ENCODE assay signal across 20 cellular contexts in the genomic region with DNA sequence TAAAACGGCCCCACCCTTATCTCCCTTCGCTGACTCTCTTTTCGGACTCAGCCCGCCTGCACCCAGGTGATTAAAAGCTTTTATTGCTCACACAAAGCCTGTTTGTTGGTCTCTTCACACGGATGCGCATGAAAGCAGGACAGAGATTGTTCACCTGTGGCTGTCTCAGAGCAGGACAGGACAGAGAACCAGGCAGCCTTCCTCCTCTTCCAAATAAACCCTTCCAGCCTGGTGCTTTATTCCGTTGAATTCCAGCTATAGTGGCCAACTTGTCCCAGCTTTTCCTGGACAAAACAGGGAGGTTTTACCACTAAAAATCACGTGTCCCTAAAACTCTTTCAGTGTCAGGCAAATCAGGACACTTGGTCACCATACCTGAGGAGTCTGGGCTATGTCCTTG. TPM values are rescaled to one million over a fixed set of nuclear protein-coding genes. Genes with fewer than 3 reads are reported as not detected.
DNase-seq lines count a peak whose midpoint lies in the region; ATAC-seq, FAIRE-seq and TF ChIP-seq lines count a peak whose summit lies in the region.
"Had no signal": no experiment of that assay in that cellular context is flagged by ENCODE, and none has a peak within 500 bp of the region (broad histone marks: within the 10 kb centered on the region; RNA-seq: fewer than 3 reads in every experiment).

No MANE protein-coding gene starts in this region.

- no peak overlapping the region for H4K91ac ChIP-seq in H9 (ENCODE audit: insufficient read length, low read depth, low read length)

- H3K27me3 Mint-ChIP-seq in H9 (ENCODE audit: low read depth) (no peaks in the 10 kb centered on the region; the same call in 1 of the 2 replicates), chondrocyte (ENCODE audit: low read depth) (peaks cover 2% of the 10 kb centered on the region)

- H3K79me2 ChIP-seq in H9 (ENCODE audit: insufficient read depth, low read length) (no peaks in the 10 kb centered on the region), K562 (ENCODE audit: control insufficient read depth, insufficient read depth, low read length) (no peaks in the 10 kb centered on the region), mesendoderm (ENCODE audit: control insufficient read depth, insufficient read depth, low read length) (no peaks in the 10 kb centered on the region)

- H4K8ac ChIP-seq in H9 (replicated peaks; ENCODE audit: insufficient read length, low read depth, low read length), result no peak overlapping the region
- H4K8ac ChIP-seq in mesendoderm (ENCODE audit: low read depth, low read length), result no peak overlapping the region

- H3T11ph ChIP-seq in H9 (ENCODE audit: low read length), result no peak overlapping the region

- no peaks in the 10 kb centered on the region for H3K9me1 ChIP-seq in K562 (ENCODE audit: control insufficient read depth, insufficient read depth, low read length)

- H3K9ac ChIP-seq in H9 (ENCODE audit: extremely low read depth, insufficient read length, low read length) (no peak overlapping the region), HUES64 (ENCODE audit: low read depth, low read length) (peak overlapping the region; percentile 45; the same call in 1 of the 2 replicates), K562 (ENCODE audit: insufficient read depth in 1 of 2, low read depth in 2 of 2, low read length in 2 of 2) (no peak overlapping the region), mesendoderm (ENCODE audit: low read length) (peak overlapping the region; percentile 84)
- H3K9ac ChIP-seq: SK-N-SH had no signal

- H4K5ac ChIP-seq in H9 (ENCODE audit: insufficient read length, low read depth, low read length), result no peak overlapping the region
- peak overlapping the region; percentile 10 for H4K5ac ChIP-seq in mesendoderm (ENCODE audit: low read length)

- H3K56ac ChIP-seq in H9 (ENCODE audit: insufficient read length, low read depth, low read length) (no peak overlapping the region), mesendoderm (ENCODE audit: low read length) (peak overlapping the region; percentile 84)

- H3K4me1 ChIP-seq in H9 (ENCODE audit: insufficient read depth, low read length) (peaks cover 12% of the 10 kb centered on the region), HUES64 (ENCODE audit: insufficient read depth, low read length) (peaks cover 41% of the 10 kb centered on the region), K562 (replicated peaks in 1 of 2; ENCODE audit: control insufficient read depth in 2 of 2, insufficient read depth in 2 of 2, low read length in 2 of 2) (peaks cover 0 to 5% of the 10 kb centered on the region in 2 experiments; a peak in 2 of 5 replicates), mesendoderm (ENCODE audit: control insufficient read depth, low read depth, low read length) (peaks cover 16% of the 10 kb centered on the region)

- H2BK15ac ChIP-seq in H9 (ENCODE audit: low read depth, low read length), result no peak overlapping the region
- H2BK15ac ChIP-seq in mesendoderm (replicated peaks; ENCODE audit: low read depth), result no peak overlapping the region

- TF ChIP-seq POLR2A in K562 (conservative IDR thresholded peaks at IDR 0.05), result no peak

- H4K20me1 ChIP-seq in H9 (ENCODE audit: control insufficient read depth, insufficient read depth, insufficient read length), result no peaks in the 10 kb centered on the region
- no peaks in the 10 kb centered on the region for H4K20me1 ChIP-seq in K562 (replicated peaks; ENCODE audit: control insufficient read depth, insufficient read depth, low read length)

- no peak for TF ChIP-seq CTCF in H9 (conservative IDR thresholded peaks at IDR 0.05)
- no peak for TF ChIP-seq CTCF in K562 (IDR thresholded peaks at IDR 0.05 in 2 of 3, conservative IDR thresholded peaks at IDR 0.05 in 1 of 3; ENCODE audit: insufficient read depth in 2 of 3, low read depth in 1 of 3, low read length in 3 of 3)
- TF ChIP-seq CTCF in chondrocyte (IDR thresholded peaks at IDR 0.05), result no peak

- no peak overlapping the region for H3K4me3 ChIP-seq in HUES64 (ENCODE audit: low read length)
- H3K4me3 ChIP-seq in K562, result no peak overlapping the region
- H3K4me3 ChIP-seq in mesendoderm (ENCODE audit: low read length), result no peak overlapping the region
- H3K4me3 ChIP-seq: HAP-1 had no signal

- no TSS peak for BruUV-seq in K562 (replicated peaks; lab: Mats Ljungman, UMichigan)

- H3K9me3 Mint-ChIP-seq in H9 (peaks cover 7 to 10% of the 10 kb centered on the region in 2 experiments; a peak in 2 of 5 replicates), chondrocyte (ENCODE audit: low read depth) (no peaks in the 10 kb centered on the region)

- no CpG with 5 or more reads among the region's 8 CpGs for WGBS in H9 (ENCODE audit: extremely low coverage, insufficient read length, low lambda C conversion rate)
- whole genome bisulfite sequencing in HUES64, result 11% methylated on average over 8 of the region's 8 CpGs
- WGBS in K562 (ENCODE audit: insufficient coverage, low coverage, missing lambda C conversion rate), result under 1% methylated on average over 6 of the region's 8 CpGs
- WGBS in mesendoderm (ENCODE audit: extremely low coverage, insufficient coverage, low lambda C conversion rate), result no CpG with 5 or more reads among the region's 8 CpGs

- H3K18ac ChIP-seq in H9 (ENCODE audit: insufficient read length, low read depth, low read length) (no peak overlapping the region), mesendoderm (ENCODE audit: low read length) (peak overlapping the region; percentile 88)

- H2AFZ ChIP-seq in H9 (ENCODE audit: low read length) (no peak overlapping the region), K562 (ENCODE audit: low read depth, low read length) (no peak overlapping the region)

- H3K27ac Mint-ChIP-seq in H9 (peak overlapping the region; percentile 89 to 97 (median 97)), chondrocyte (ENCODE audit: unreplicated experiment) (no peak overlapping the region)
- H3K27ac Mint-ChIP-seq: CD14-positive monocyte had no signal

- H3K36me3 Mint-ChIP-seq in H9 (ENCODE audit: insufficient read depth in 1 of 3, low read depth in 3 of 3) (peaks cover 0 to 14% (median 4%) of the 10 kb centered on the region in 3 experiments; a peak in 5 of 7 replicates), chondrocyte (ENCODE audit: low read depth) (no peaks in the 10 kb centered on the region)
- H3K36me3 Mint-ChIP-seq: CD14-positive monocyte had no signal

- CTCF ChIA-PET in K562 (lab: Yijun Ruan, JAX; ENCODE audit: low intra/inter-chr PET ratio), result no interaction called here

- H3K4me2 ChIP-seq in H9 (ENCODE audit: insufficient read depth, insufficient read length, low read length), result peak overlapping the region; percentile 19
- H3K4me2 ChIP-seq in K562 (ENCODE audit: insufficient read depth, low read length), result no peak overlapping the region
- H3K4me2 ChIP-seq in mesendoderm (ENCODE audit: low read length), result no peak overlapping the region

- no peak for TF ChIP-seq RAD21 in K562 (CRISPR knock-in tag; conservative IDR thresholded peaks at IDR 0.05 in 1 of 2, IDR thresholded peaks at IDR 0.05 in 1 of 2)

- H2BK120ac ChIP-seq in H9 (ENCODE audit: low read depth, low read length, poor library complexity, severe bottlenecking) (no peak overlapping the region), mesendoderm (ENCODE audit: low read depth, low read length) (peak overlapping the region; percentile 97)

- DNase-seq in H9 (no peak), K562 (ENCODE audit: extremely low read depth in 1 of 4, low spot score in 3 of 4) (no peak), mesendoderm (peak; percentile 77), chondrocyte (ENCODE audit: low spot score) (no peak), HCEC 1CT (no peak), DMS53 (lab: John Stamatoyannopoulos, UW) (no peak), amniotic stem cell (lab: John Stamatoyannopoulos, UW) (no peak)
- DNase-seq: AML-193, DMS 273 treated with DMSO at 0.1 percent for 48 hours, NCI-H2029 treated with DMSO at 0.1 percent for 48 hours, NCI-H2171 treated with DMSO at 0.1 percent for 48 hours, Right ventricle myocardium superior had no signal

- ATAC-seq in K562, result no peak

- no peak for TF ChIP-seq EP300 in K562 (IDR thresholded peaks at IDR 0.05; ENCODE audit: low read length)

- no peak overlapping the region for H2BK20ac ChIP-seq in H9 (ENCODE audit: low read depth, low read length, poor library complexity, severe bottlenecking)

- H2AK5ac ChIP-seq in H9 (ENCODE audit: insufficient read length, low read length), result no peak overlapping the region
- H2AK5ac ChIP-seq in mesendoderm (ENCODE audit: low read length), result peak overlapping the region; percentile 99

- H3K4me3 Mint-ChIP-seq in H9 (peak overlapping the region in 1 of 2 experiments; percentile 36; a peak in 3 of 5 replicates), chondrocyte (ENCODE audit: unreplicated experiment) (no peak overlapping the region)
- H3K4me3 Mint-ChIP-seq: CD14-positive monocyte had no signal

- no peak overlapping the region for H3K4ac ChIP-seq in H9 (ENCODE audit: low read depth, low read length)
- H3K4ac ChIP-seq in mesendoderm (ENCODE audit: low read depth, low read length), result peak overlapping the region; percentile 99

- POLR2A ChIA-PET in K562 (lab: Yijun Ruan, JAX), result no interaction called here

- H3K27me3 ChIP-seq in H9 (ENCODE audit: insufficient read depth, low read length), result no peaks in the 10 kb centered on the region
- H3K27me3 ChIP-seq in HUES64 (ENCODE audit: insufficient read depth, low read length), result no peaks in the 10 kb centered on the region
- peaks cover 6 to 7% of the 10 kb centered on the region in 2 experiments; a peak in 3 of 5 replicates for H3K27me3 ChIP-seq in K562 (ENCODE audit: control insufficient read depth in 2 of 2, insufficient read depth in 2 of 2, low read length in 2 of 2)
- H3K27me3 ChIP-seq in mesendoderm (ENCODE audit: insufficient read depth, low read length, poor library complexity), result no peaks in the 10 kb centered on the region

- peak overlapping the region; percentile 47 for H2BK12ac ChIP-seq in H9 (ENCODE audit: insufficient read length, low read depth, low read length)

- H3K4me1 Mint-ChIP-seq in H9 (peaks cover 43 to 49% of the 10 kb centered on the region in 2 experiments), chondrocyte (ENCODE audit: low read depth) (peaks cover 20% of the 10 kb centered on the region)
- H3K4me1 Mint-ChIP-seq: CD14-positive monocyte had no signal

- no peaks in the 10 kb centered on the region for H3K79me1 ChIP-seq in H9 (ENCODE audit: insufficient read depth, low read depth, low read length, poor library complexity, severe bottlenecking)
- H3K79me1 ChIP-seq in mesendoderm (ENCODE audit: low read length), result no peaks in the 10 kb centered on the region

- FAIRE-seq in K562 (lab: Jason Lieb, UNC), result no peak
- FAIRE-seq: RCC 7860 had no signal

- no peaks in the 10 kb centered on the region for H3K36me3 ChIP-seq in HUES64 (ENCODE audit: insufficient read depth, low read length)
- no peaks in the 10 kb centered on the region for H3K36me3 ChIP-seq in K562 (ENCODE audit: control insufficient read depth, insufficient read depth, low read length)
- no peaks in the 10 kb centered on the region for H3K36me3 ChIP-seq in mesendoderm (ENCODE audit: control insufficient read depth, insufficient read depth, low read length)
- H3K36me3 ChIP-seq: HAP-1 had no signal

- no peak overlapping the region for H3K23ac ChIP-seq in H9 (ENCODE audit: insufficient read length, low read depth, low read length)
- no peak overlapping the region for H3K23ac ChIP-seq in mesendoderm (ENCODE audit: low read length)

- H3K27ac ChIP-seq in H9 (ENCODE audit: insufficient read length, low read depth, low read length) (peak overlapping the region; percentile 96), HUES64 (ENCODE audit: low read depth, low read length) (peak overlapping the region; percentile 70), K562 (ENCODE audit: extremely low read depth, low read depth, low read length) (no peak overlapping the region), mesendoderm (ENCODE audit: low read depth, low read length) (peak overlapping the region; percentile 71)

- H3K9me3 ChIP-seq in H9 (ENCODE audit: control insufficient read depth, low read depth, low read length) (no peaks in the 10 kb centered on the region), HUES64 (ENCODE audit: insufficient read depth, low read depth, low read length) (0 out of 2 replicates have a peak, but pooled peaks cover 2% of the 10 kb centered on the region), K562 (replicated peaks; ENCODE audit: control insufficient read depth, insufficient read depth, low read depth, low read length) (no peaks in the 10 kb centered on the region)
- H3K9me3 ChIP-seq: HAP-1, SK-N-SH had no signal

- intact Hi-C loops in K562 (cut with micrococcal nuclease), result no loop called here

- in situ Hi-C loops in K562 (cut with MboI), result no loop called here

- H3K14ac ChIP-seq in H9 (ENCODE audit: insufficient read depth, low read length), result no peak overlapping the region

- H2BK5ac ChIP-seq in H9 (ENCODE audit: insufficient read length, low read length) (no peak overlapping the region), mesendoderm (ENCODE audit: low read length) (peak overlapping the region; percentile 100)

- no peaks in the 10 kb centered on the region for H3K23me2 ChIP-seq in H9 (ENCODE audit: insufficient read length, low read depth, low read length, poor library complexity, severe bottlenecking)

RNA-seq across cellular contexts. Expression of gene DMRTB1, which starts 9.5 kb away (rescaled TPM):
- total RNA-seq in H9 (2021) (not detected in 2 replicates), K562 (2014; rRNA removed) (0.20 and 0.27 TPM in 2 replicates), K562 (2014; rRNA removed; fragmentation: Illumina TruSeq; extraction: Trizol) (0.13 TPM in 1 of 2 replicates, not detected in the other), K562 (2015; rRNA removed; fragmentation: Illumina TruSeq; extraction: Trizol) (0.11 TPM in 1 of 2 replicates, not detected in the other), K562 (2021) (0.11 and 0.35 TPM in 2 replicates), chondrocyte (not detected in 3 replicates)
- not detected for polyA plus RNA-seq in HUES64 (2013, experiment 1 of 2)
- polyA plus RNA-seq in HUES64 (2013, experiment 2 of 2), result 0.13 TPM
- total RNA-seq in K562 (2011; cell fraction: chromatin; rRNA removed; ENCODE audit: low replicate concordance), result not detected in 2 replicates
- total RNA-seq in K562 (2011; cell fraction: nucleolus; rRNA removed), result not detected in 2 replicates
- not detected in 2 replicates for total RNA-seq in K562 (2011; cell fraction: nucleoplasm; rRNA removed)
- polyA plus RNA-seq in K562 (2011; rRNA removed) (not detected in 2 replicates), K562 (2014; fragmentation: Illumina TruSeq; extraction: Trizol) (0.12 and 0.16 TPM in 2 replicates), K562 (2014; fragmentation: Nextera tagmentation; extraction: Ambion mirVana) (under 1 TPM; 0.06 TPM), K562 (2014; rRNA removed) (0.09 and 0.27 TPM in 2 replicates)
- 0.07 TPM in 1 of 2 replicates, not detected in the other for polyA plus RNA-seq in K562 (2011; cell fraction: cytosol; rRNA removed)
- not detected in 2 replicates for polyA plus RNA-seq in K562 (2011; cell fraction: nucleus; rRNA removed)
- 0.10 and 0.28 TPM in 2 replicates for polyA plus RNA-seq in K562 (2012)
- polyA minus RNA-seq in K562 (2011; rRNA and poly(A)+ RNA removed), result not detected in 2 replicates
- not detected in 2 replicates for polyA minus RNA-seq in K562 (2011; cell fraction: cytosol; rRNA and poly(A)+ RNA removed)
- not detected in 2 replicates for polyA minus RNA-seq in K562 (2011; cell fraction: nucleus; rRNA and poly(A)+ RNA removed)
- polyA plus RNA-seq in mesendoderm (2013, experiment 1 of 2), result 0.60 TPM
- 0.53 TPM for polyA plus RNA-seq in mesendoderm (2013, experiment 2 of 2)
- total RNA-seq: Daoy; NCI-H460; Right ventricle myocardium superior; T-helper 1 cell treated with Interleukin-12 subunit alpha and Interleukin-12 subunit beta and Interleukin-4 antibody, amounts not matched to agents 30 ng/mL and 1 ng/mL, for 36 hours had no signal
- polyA plus RNA-seq: CD14-positive monocyte, SK-N-SH had no signal

Comparison
In these comparisons a context has a peak if more than half of its experiments do, and no peak if none do; other contexts are left out.
1. H3K9ac ChIP-seq: peak in HUES64 (single experiment) and mesendoderm (single experiment); none in H9 (single experiment) and K562 (0 of 2).